1 cellular context compared by ENCODE assay signal in the genomic region with DNA sequence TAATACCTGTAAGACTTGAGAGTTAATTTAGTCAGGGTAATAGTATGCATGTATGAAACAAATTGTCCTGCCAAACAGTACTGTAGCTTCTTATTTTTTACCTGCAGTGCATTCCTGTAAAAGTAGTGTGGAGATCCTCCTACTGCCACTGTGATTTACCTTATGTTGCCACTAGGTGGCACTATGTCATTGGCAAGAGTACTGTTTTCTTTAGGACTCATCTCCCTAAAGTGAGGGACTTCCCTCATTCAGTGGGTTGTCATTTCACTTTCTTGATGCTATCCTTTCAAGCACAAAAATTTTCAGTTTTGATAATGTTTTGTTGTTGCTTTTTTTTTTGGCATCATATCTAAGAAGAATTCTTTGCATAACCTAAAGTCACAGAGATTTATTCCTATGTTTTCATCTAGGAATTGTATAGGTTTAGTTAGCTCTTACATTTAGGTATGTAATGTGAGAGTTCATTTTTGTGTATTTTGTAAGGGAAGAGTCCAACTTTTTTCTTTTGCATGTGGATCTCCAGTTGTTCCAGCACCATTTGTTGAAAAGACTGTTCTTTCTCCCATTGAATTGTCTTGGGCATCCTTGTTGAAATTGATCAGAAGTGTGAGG.
TF ChIP-seq lines count a peak whose summit lies in the region.

No MANE protein-coding gene starts in this region.

TF ChIP-seq in H1, 55 proteins besides CTCF, POLR2A, EP300 and RAD21 (continued from another document):
- TF ChIP-seq CHD7 (IDR thresholded peaks at IDR 0.05; ENCODE audit: insufficient replicate concordance, low read length) = no peak
- TF ChIP-seq SP4 (IDR thresholded peaks at IDR 0.05; ENCODE audit: low read length) = no peak
- TF ChIP-seq FOSL1 (IDR thresholded peaks at IDR 0.05; ENCODE audit: insufficient read depth, low read depth, low read length) = no peak
- no peak for TF ChIP-seq GTF2F1 (IDR thresholded peaks at IDR 0.05; ENCODE audit: borderline replicate concordance, low read depth, low read length)
- TF ChIP-seq CBX5 (IDR thresholded peaks at IDR 0.05; ENCODE audit: low read depth, low read length) = no peak
- TF ChIP-seq CREB1 (IDR thresholded peaks at IDR 0.05) = no peak
- TF ChIP-seq BRCA1 (IDR thresholded peaks at IDR 0.05; ENCODE audit: low read depth, low read length) = no peak
